In genomic region chr9:70639853-70640814, GRCh38 we compare ENCODE assay signal across 8 cellular contexts.
DNase-seq lines count a peak whose midpoint lies in the region; ATAC-seq and TF ChIP-seq lines count a peak whose summit lies in the region.

No MANE protein-coding gene starts in this region.

- POLR2A ChIA-PET in BJ (lab: Charles Lee) = no interaction called here

- H3K4me3 ChIP-seq in BJ (ENCODE audit: low read depth, low read length) (no peak overlapping the region), body of pancreas (no peak overlapping the region), thyroid gland (replicated peaks in 1 of 3) (no peak overlapping the region)

- DNase-seq in BJ (ENCODE audit: low read depth) (peak; percentile 14), NCI-H2107 (lab: John Stamatoyannopoulos, UW) (peak; percentile 21), body of pancreas (peak in 1 of 4 donors; percentile 27), inferior parietal cortex (ENCODE audit: extremely low spot score) (peak; percentile 88), thyroid gland (no peak), KG1 (lab: John Stamatoyannopoulos, UW) (no peak)
- DNase-seq in activated CD8-positive, alpha-beta memory T cell treated with anti-CD3 and anti-CD28 coated beads for 24 hours = no peak

- H3K27me3 ChIP-seq in BJ (ENCODE audit: control insufficient read depth, insufficient read depth, low read length) (peaks cover 6% of the 10 kb centered on the region; the same call in 1 of the 2 replicates), body of pancreas (no peaks in the 10 kb centered on the region), thyroid gland (no peaks in the 10 kb centered on the region)

- H3K9me3 ChIP-seq in body of pancreas (no peaks in the 10 kb centered on the region), thyroid gland (no peaks in the 10 kb centered on the region)

- CTCF ChIA-PET in BJ (lab: Yijun Ruan, JAX) = interaction anchor here (0.5 to 10.5 kb wide), 19 partner anchors 8 to 650 kb away, joined by 3 to 133 read pairs (median 4); no protein-coding TSS in a partner anchor

- TF ChIP-seq CTCF in BJ (IDR thresholded peaks at IDR 0.05; ENCODE audit: insufficient read depth, low read depth, low read length) = peak; percentile 62
- peak; percentile 14 to 75 (median 70) for TF ChIP-seq CTCF in body of pancreas (IDR thresholded peaks at IDR 0.05)
- peak in 5 of 6 experiments; percentile 15 to 78 (median 66) for TF ChIP-seq CTCF in thyroid gland (IDR thresholded peaks at IDR 0.05)

- ATAC-seq in GM18907 (IDR thresholded peaks at IDR 0.05; ENCODE audit: unreplicated experiment) (peak; percentile 59), body of pancreas (no peak)

- intact Hi-C loops in body of pancreas (cut with DNase I) (loop anchor here (10.0 kb wide), 2 partner anchors 355 to 605 kb away; no protein-coding TSS in a partner anchor), thyroid gland (cut with DNase I) (loop anchor here (10.0 kb wide), 2 partner anchors 285 to 615 kb away; no protein-coding TSS in a partner anchor)

- 37 to 49% methylated on average over 15 of the region's 15 CpGs for WGBS in body of pancreas, 2 donors
- WGBS in thyroid gland, 2 donors = 37 to 50% methylated on average over 15 of the region's 15 CpGs

- no peaks in the 10 kb centered on the region for H3K36me3 ChIP-seq in BJ (ENCODE audit: control insufficient read depth, insufficient read depth, low read length)
- no peaks in the 10 kb centered on the region for H3K36me3 ChIP-seq in body of pancreas (replicated peaks in 1 of 2; ENCODE audit: insufficient read depth in 1 of 2, low read depth in 2 of 2)
- H3K36me3 ChIP-seq in thyroid gland = no peaks in the 10 kb centered on the region

- TF ChIP-seq POLR2A in body of pancreas (IDR thresholded peaks at IDR 0.05) = no peak
- TF ChIP-seq POLR2A in thyroid gland (IDR thresholded peaks at IDR 0.05) = no peak

- H3K27ac ChIP-seq in body of pancreas (no peak overlapping the region), thyroid gland (no peak overlapping the region)

- H3K4me1 ChIP-seq in body of pancreas = no peaks in the 10 kb centered on the region
- no peaks in the 10 kb centered on the region for H3K4me1 ChIP-seq in thyroid gland

Comparison
In these comparisons a context has a peak if more than half of its experiments do, and no peak if none do; other contexts are left out.
1. DNase-seq: peak in BJ (single experiment), NCI-H2107 (single experiment) and inferior parietal cortex (single experiment); none in thyroid gland (0 of 2), KG1 (single experiment) and activated CD8-positive, alpha-beta memory T cell treated with anti-CD3 and anti-CD28 coated beads for 24 hours (single experiment).
2. Peak in every context shown above with its lines, with median percentiles within 50 percentile points of each other: CTCF ChIP-seq.